Comparison of ENCODE assay signal across 8 cellular contexts in the genomic region with DNA sequence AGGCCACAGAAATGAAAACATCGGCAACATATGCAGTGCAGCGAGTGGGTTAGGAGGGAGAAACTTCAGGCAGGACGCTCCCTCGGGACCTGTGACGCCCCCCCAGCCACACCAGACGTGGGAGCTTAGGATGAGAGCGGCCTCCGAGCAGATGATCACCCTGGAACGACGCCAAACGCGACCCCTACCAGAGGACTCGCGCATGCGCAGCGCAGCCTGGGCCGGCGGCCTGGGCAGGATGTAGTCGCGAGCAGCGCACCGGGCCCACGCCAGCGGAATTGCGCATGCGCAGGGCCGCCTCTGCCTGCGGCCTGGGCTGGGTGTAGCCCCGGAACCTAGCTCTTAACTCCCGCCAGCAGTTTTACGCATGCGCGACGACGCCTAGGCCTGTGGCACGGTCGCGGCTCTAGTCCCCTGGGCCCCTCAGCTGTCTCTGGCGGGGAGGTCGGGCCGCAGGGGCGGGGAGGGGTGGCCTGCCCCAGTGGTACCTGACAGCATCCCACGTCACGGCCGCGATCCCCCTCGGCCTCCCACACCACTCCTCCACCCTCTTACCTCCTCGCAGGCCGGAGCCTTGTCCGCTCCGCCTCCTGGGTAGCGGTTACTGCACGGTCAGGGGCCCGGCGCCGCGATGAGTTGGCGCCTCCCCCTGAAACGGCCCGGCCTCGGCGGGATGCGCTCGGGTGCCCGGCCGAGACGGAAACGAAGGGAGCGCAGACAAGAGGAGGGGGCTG. TPM values are rescaled to one million over a fixed set of nuclear protein-coding genes. Genes with fewer than 3 reads are reported as not detected.
DNase-seq lines count a peak whose midpoint lies in the region; ATAC-seq and TF ChIP-seq lines count a peak whose summit lies in the region.

A gene (minus strand): TSS at position 608 of the 734 bp plus-strand sequence. CDS start 11,141 bp downstream, outside the sequence.

- peaks cover 3 to 12% (median 8%) of the 10 kb centered on the region in 7 donors for H3K9me3 Mint-ChIP-seq in CD14-positive monocyte

- peak within 1 kb of the TSS; percentile 95 to 99 (median 97) for H3K27ac Mint-ChIP-seq in CD14-positive monocyte

- DNase-seq in CD14-positive monocyte (ENCODE audit: low spot score) (peak; percentile 98), NCI-H748 treated with DMSO at 0.1 percent for 48 hours (lab: John Stamatoyannopoulos, UW) (peak; percentile 95), dermis microvascular lymphatic vessel endothelial cell (ENCODE audit: low read depth in 2 of 2) (peak; percentile 95 to 98), right lobe of liver (peak; percentile 99 to 100 (median 99))
- peak; percentile 98 for DNase-seq in activated CD4-positive, alpha-beta T cell treated with anti-CD3 and anti-CD28 coated beads, Interleukin-2, amount 50 U/mL, for 48 hours
- DNase-seq in stimulated activated CD4-positive, alpha-beta T cell treated with anti-CD3 and anti-CD28 coated beads, Interleukin-4, amount 100 ng/mL, for 24 hours, result peak; percentile 99

- H3K9me3 ChIP-seq in right lobe of liver, result no peaks in the 10 kb centered on the region

- TF ChIP-seq POLR2A in right lobe of liver (IDR thresholded peaks at IDR 0.05), result peak; percentile 90

- intact Hi-C loops in CD14-positive monocyte (cut with micrococcal nuclease), result loop anchor here (5.0 to 10.0 kb wide), 2 partner anchors 45 to 208 kb away; no protein-coding TSS in a partner anchor
- intact Hi-C loops in right lobe of liver (cut with DNase I), result no loop called here

- H3K27me3 ChIP-seq in right lobe of liver, result no peaks in the 10 kb centered on the region

- peak within 1 kb of the TSS; percentile 91 to 94 for H3K4me3 Mint-ChIP-seq in CD14-positive monocyte

- H3K36me3 ChIP-seq in right lobe of liver, result no peaks in the 10 kb centered on the region

- H3K4me1 ChIP-seq in right lobe of liver, result peaks cover 0 to 6% (median 3%) of the 10 kb centered on the region in 4 donors

- H3K4me1 Mint-ChIP-seq in CD14-positive monocyte, result peaks cover 73% of the 10 kb centered on the region

- peak; percentile 79 for ATAC-seq in GM19395 (IDR thresholded peaks at IDR 0.05; ENCODE audit: unreplicated experiment)
- peak; percentile 68 for ATAC-seq in HG03558 (IDR thresholded peaks at IDR 0.05; ENCODE audit: extremely low read depth, unreplicated experiment)
- peak; percentile 92 to 95 (median 92) for ATAC-seq in right lobe of liver

- peak within 1 kb of the TSS; percentile 70 to 86 (median 78) for H3K4me3 ChIP-seq in right lobe of liver

- TF ChIP-seq CTCF in CD14-positive monocyte (IDR thresholded peaks at IDR 0.05) (no peak), right lobe of liver (IDR thresholded peaks at IDR 0.05) (no peak)

- H3K27ac ChIP-seq in right lobe of liver, result peak within 1 kb of the TSS; percentile 95 to 98 (median 96)

- WGBS in right lobe of liver (ENCODE audit: insufficient coverage, low coverage, low lambda C conversion rate, missing lambda C conversion rate), result 0% methylated on average over 11 of the region's 69 CpGs

- H3K36me3 Mint-ChIP-seq in CD14-positive monocyte, result peaks cover 23 to 25% of the 10 kb centered on the region in 2 donors

- H3K27me3 Mint-ChIP-seq in CD14-positive monocyte (ENCODE audit: low read depth in 3 of 3), result no peaks in the 10 kb centered on the region

RNA-seq across cellular contexts. Expression of the gene that starts here (rescaled TPM):
- 100 to 1,000 TPM in 1 of 2 donors, 10 to 100 TPM in 1; 64.4 to 100 TPM for polyA plus RNA-seq in CD14-positive monocyte
- total RNA-seq in dermis microvascular lymphatic vessel endothelial cell (9.6 and 15.6 TPM in 2 replicates), right lobe of liver (1 to 10 TPM; 2.6 to 7.5 (median 4.8) TPM)

Comparison
In these comparisons a context has a peak if more than half of its experiments do, and no peak if none do; other contexts are left out.
1. Peak in every context shown above with its lines: DNase-seq, ATAC-seq, H3K4me3 ChIP-seq and H3K27ac ChIP-seq.
2. intact Hi-C loops: an anchor here in CD14-positive monocyte (5.0 to 10.0 kb wide); none called in right lobe of liver.